Comparison of ENCODE assay signal across 11 cellular contexts in genomic region chr22:43118953-43119458, GRCh38. TPM values are rescaled to one million over a fixed set of nuclear protein-coding genes. Genes with fewer than 3 reads are reported as not detected.
DNase-seq lines count a peak whose midpoint lies in the region; ATAC-seq, FAIRE-seq and TF ChIP-seq lines count a peak whose summit lies in the region.
"Had no signal": no experiment of that assay in that cellular context is flagged by ENCODE, and none has a peak within 500 bp of the region (broad histone marks: within the 10 kb centered on the region; RNA-seq: fewer than 3 reads in every experiment).

No MANE protein-coding gene starts in this region.

- H3K27me3 ChIP-seq in WERI-Rb-1 (ENCODE audit: insufficient read depth, low read depth, severe bottlenecking) (no peaks in the 10 kb centered on the region), HAP-1 (ENCODE audit: low read depth) (no peaks in the 10 kb centered on the region)

- H3K36me3 ChIP-seq in WERI-Rb-1 (no peaks in the 10 kb centered on the region), HAP-1 (replicated peaks) (no peaks in the 10 kb centered on the region)

- H3K9me3 ChIP-seq in WERI-Rb-1 (ENCODE audit: severe bottlenecking): no peaks in the 10 kb centered on the region
- H3K9me3 ChIP-seq in HAP-1: no peaks in the 10 kb centered on the region

- no peak overlapping the region for H3K4me3 ChIP-seq in fibroblast of mammary gland (ENCODE audit: control insufficient read depth, low read depth, low read length)
- H3K4me3 ChIP-seq in WERI-Rb-1 (ENCODE audit: low read depth, low read length): no peak overlapping the region
- no peak overlapping the region for H3K4me3 ChIP-seq in HAP-1
- H3K4me3 ChIP-seq: skin epidermis had no signal

- TF ChIP-seq CTCF in fibroblast of mammary gland (conservative IDR thresholded peaks at IDR 0.05; ENCODE audit: control insufficient read depth, insufficient read depth, low read depth, low read length) (no peak), WERI-Rb-1 (IDR thresholded peaks at IDR 0.05; ENCODE audit: low read depth, low read length) (no peak)

- FAIRE-seq in GM12892 (lab: Jason Lieb, UNC): no peak

- no peaks in the 10 kb centered on the region for H3K4me1 ChIP-seq in HAP-1

- in situ Hi-C loops in HAP-1 (cut with MboI; ENCODE audit: low sequenced_read_pairs): no loop called here

- H3K27ac ChIP-seq in WERI-Rb-1: no peak overlapping the region
- H3K27ac ChIP-seq: skin epidermis had no signal

- peak; percentile 63 for DNase-seq in GM12892 (ENCODE audit: insufficient read length)
- peak; percentile 33 for DNase-seq in fibroblast of mammary gland (ENCODE audit: low read depth)
- no peak for DNase-seq in WERI-Rb-1
- DNase-seq in dedifferentiated amniotic fluid mesenchymal stem cell (ENCODE audit: extremely low spot score): no peak
- no peak for DNase-seq in NCI-H774 (lab: John Stamatoyannopoulos, UW)
- DNase-seq in HAP-1 (ENCODE audit: low spot score in 2 of 2): no peak
- DNase-seq: CD8-positive, alpha-beta memory T cell; cortex of kidney had no signal

- no peak for TF ChIP-seq POLR2A in GM12892 (IDR thresholded peaks at IDR 0.05; ENCODE audit: low read depth, low read length)

- peak; percentile 60 for ATAC-seq in GM21528 (IDR thresholded peaks at IDR 0.05; ENCODE audit: low FRiP score, unreplicated experiment)
- ATAC-seq in HG03520 (IDR thresholded peaks at IDR 0.05; ENCODE audit: unreplicated experiment): peak; percentile 51

RNA-seq across cellular contexts. Expression of gene BIK, which starts 8.5 kb away (rescaled TPM):
- 2.8 TPM for polyA plus RNA-seq in GM12892 (2012; ENCODE audit: missing spikeins)

RNA-seq across cellular contexts. Expression of gene MCAT, which starts 24.2 kb away (rescaled TPM):
- polyA plus RNA-seq in GM12892 (2012; ENCODE audit: missing spikeins): 7.1 TPM

RNA-seq across cellular contexts. Expression of gene TTLL1, which starts 29.8 kb away (rescaled TPM):
- 5.1 TPM for polyA plus RNA-seq in GM12892 (2012; ENCODE audit: missing spikeins)

RNA-seq across cellular contexts. Expression of gene TSPO, which starts 32.4 kb away (rescaled TPM):
- polyA plus RNA-seq in GM12892 (2012; ENCODE audit: missing spikeins): 10.8 TPM

Comparison
In these comparisons a context has a peak if more than half of its experiments do, and no peak if none do; other contexts are left out.
1. DNase-seq: peak in GM12892 (single experiment) and fibroblast of mammary gland (single experiment); none in WERI-Rb-1 (single experiment), dedifferentiated amniotic fluid mesenchymal stem cell (single experiment), NCI-H774 (single experiment) and HAP-1 (0 of 2).